1 cellular context compared by ENCODE assay signal in the genomic region with DNA sequence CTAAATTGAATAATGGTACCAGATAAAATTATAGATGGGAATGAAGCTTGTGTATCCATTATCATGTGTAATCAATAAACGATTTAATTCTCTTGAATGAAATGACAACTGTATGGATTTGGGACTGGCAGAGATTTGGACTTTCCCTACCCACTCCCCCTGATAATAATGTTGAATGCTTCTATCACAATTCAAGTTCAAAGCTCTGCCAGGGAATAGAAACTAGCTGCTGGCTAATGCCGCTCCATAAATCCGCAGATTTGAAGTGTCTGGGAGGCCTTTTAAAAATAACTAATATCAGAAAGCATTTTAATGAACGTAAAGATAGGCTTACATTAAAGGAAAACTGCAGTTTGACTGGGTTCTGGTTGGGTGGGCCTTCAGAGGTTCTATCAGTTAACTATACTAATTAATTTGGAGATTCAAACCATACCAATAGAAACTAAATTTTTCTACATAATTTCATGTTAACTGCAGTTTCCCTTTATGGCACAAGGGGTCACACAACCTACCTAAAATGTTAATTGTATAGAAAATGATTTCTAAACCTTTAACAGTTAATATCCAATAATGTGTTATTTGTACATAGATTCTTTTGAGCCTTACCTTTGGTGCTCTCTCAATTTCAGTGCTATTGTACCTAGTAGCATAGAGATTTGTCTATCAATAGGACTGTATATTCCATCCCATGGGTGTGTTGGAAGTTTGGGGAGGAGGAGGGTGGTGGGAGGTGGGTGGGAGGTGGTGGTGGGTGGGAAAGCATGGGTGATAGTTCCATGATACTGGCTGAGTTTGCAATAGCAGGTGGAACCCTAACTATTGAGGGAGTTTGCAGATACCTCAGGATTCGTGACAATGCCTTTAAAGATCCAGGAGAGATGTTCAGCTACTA.
TF ChIP-seq lines count a peak whose summit lies in the region.

No MANE protein-coding gene starts in this region.

TF ChIP-seq in WTC11, 78 proteins besides CTCF, POLR2A, EP300 and RAD21 (continued from another document and continues in another):
- TF ChIP-seq, protein P1, sequence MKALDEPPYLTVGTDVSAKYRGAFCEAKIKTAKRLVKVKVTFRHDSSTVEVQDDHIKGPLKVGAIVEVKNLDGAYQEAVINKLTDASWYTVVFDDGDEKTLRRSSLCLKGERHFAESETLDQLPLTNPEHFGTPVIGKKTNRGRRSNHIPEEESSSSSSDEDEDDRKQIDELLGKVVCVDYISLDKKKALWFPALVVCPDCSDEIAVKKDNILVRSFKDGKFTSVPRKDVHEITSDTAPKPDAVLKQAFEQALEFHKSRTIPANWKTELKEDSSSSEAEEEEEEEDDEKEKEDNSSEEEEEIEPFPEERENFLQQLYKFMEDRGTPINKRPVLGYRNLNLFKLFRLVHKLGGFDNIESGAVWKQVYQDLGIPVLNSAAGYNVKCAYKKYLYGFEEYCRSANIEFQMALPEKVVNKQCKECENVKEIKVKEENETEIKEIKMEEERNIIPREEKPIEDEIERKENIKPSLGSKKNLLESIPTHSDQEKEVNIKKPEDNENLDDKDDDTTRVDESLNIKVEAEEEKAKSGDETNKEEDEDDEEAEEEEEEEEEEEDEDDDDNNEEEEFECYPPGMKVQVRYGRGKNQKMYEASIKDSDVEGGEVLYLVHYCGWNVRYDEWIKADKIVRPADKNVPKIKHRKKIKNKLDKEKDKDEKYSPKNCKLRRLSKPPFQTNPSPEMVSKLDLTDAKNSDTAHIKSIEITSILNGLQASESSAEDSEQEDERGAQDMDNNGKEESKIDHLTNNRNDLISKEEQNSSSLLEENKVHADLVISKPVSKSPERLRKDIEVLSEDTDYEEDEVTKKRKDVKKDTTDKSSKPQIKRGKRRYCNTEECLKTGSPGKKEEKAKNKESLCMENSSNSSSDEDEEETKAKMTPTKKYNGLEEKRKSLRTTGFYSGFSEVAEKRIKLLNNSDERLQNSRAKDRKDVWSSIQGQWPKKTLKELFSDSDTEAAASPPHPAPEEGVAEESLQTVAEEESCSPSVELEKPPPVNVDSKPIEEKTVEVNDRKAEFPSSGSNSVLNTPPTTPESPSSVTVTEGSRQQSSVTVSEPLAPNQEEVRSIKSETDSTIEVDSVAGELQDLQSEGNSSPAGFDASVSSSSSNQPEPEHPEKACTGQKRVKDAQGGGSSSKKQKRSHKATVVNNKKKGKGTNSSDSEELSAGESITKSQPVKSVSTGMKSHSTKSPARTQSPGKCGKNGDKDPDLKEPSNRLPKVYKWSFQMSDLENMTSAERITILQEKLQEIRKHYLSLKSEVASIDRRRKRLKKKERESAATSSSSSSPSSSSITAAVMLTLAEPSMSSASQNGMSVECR (CRISPR knock-in tag; IDR thresholded peaks at IDR 0.05; ENCODE audit: borderline replicate concordance), result no peak
- TF ChIP-seq AR (CRISPR knock-in tag; IDR thresholded peaks at IDR 0.05), result peak; percentile 65
- peak; percentile 81; the same call in 1 of the 2 replicates for TF ChIP-seq ZNF416 (CRISPR knock-in tag; IDR thresholded peaks at IDR 0.05)
- TF ChIP-seq MYBL2 (CRISPR knock-in tag; IDR thresholded peaks at IDR 0.05), result no peak
- TF ChIP-seq, protein P2, sequence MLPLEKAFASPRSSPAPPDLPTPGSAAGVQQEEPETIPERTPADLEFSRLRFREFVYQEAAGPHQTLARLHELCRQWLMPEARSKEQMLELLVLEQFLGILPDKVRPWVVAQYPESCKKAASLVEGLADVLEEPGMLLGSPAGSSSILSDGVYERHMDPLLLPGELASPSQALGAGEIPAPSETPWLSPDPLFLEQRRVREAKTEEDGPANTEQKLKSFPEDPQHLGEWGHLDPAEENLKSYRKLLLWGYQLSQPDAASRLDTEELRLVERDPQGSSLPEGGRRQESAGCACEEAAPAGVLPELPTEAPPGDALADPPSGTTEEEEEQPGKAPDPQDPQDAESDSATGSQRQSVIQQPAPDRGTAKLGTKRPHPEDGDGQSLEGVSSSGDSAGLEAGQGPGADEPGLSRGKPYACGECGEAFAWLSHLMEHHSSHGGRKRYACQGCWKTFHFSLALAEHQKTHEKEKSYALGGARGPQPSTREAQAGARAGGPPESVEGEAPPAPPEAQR (CRISPR knock-in tag; IDR thresholded peaks at IDR 0.05), result no peak
- TF ChIP-seq ZNF423 (CRISPR knock-in tag; IDR thresholded peaks at IDR 0.05), result no peak
- no peak for TF ChIP-seq OVOL2 (CRISPR knock-in tag; IDR thresholded peaks at IDR 0.05; ENCODE audit: borderline replicate concordance)
- no peak for TF ChIP-seq ZNF396 (CRISPR knock-in tag; IDR thresholded peaks at IDR 0.05; ENCODE audit: borderline replicate concordance)
- TF ChIP-seq ZNF671 (CRISPR knock-in tag; IDR thresholded peaks at IDR 0.05), result peak; percentile 3; the same call in 1 of the 2 replicates
- no peak for TF ChIP-seq ZNF232 (CRISPR knock-in tag; IDR thresholded peaks at IDR 0.05)
- no peak for TF ChIP-seq ESRRA (CRISPR knock-in tag; IDR thresholded peaks at IDR 0.05; ENCODE audit: borderline replicate concordance)
- no peak for TF ChIP-seq RELA (CRISPR knock-in tag; IDR thresholded peaks at IDR 0.05; ENCODE audit: borderline replicate concordance)
- TF ChIP-seq NR3C1 (CRISPR knock-in tag; conservative IDR thresholded peaks at IDR 0.05; ENCODE audit: low read depth), result no peak
- peak; percentile 82 for TF ChIP-seq EMX1 (CRISPR knock-in tag; IDR thresholded peaks at IDR 0.05)
- TF ChIP-seq ZNF317 (CRISPR knock-in tag; IDR thresholded peaks at IDR 0.05; ENCODE audit: borderline replicate concordance, low read depth), result no peak
- TF ChIP-seq, protein P3, sequence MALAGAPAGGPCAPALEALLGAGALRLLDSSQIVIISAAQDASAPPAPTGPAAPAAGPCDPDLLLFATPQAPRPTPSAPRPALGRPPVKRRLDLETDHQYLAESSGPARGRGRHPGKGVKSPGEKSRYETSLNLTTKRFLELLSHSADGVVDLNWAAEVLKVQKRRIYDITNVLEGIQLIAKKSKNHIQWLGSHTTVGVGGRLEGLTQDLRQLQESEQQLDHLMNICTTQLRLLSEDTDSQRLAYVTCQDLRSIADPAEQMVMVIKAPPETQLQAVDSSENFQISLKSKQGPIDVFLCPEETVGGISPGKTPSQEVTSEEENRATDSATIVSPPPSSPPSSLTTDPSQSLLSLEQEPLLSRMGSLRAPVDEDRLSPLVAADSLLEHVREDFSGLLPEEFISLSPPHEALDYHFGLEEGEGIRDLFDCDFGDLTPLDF (CRISPR knock-in tag; IDR thresholded peaks at IDR 0.05), result no peak
- no peak for TF ChIP-seq ATF2 (CRISPR knock-in tag; IDR thresholded peaks at IDR 0.05; ENCODE audit: borderline replicate concordance, low read depth)
- no peak for TF ChIP-seq GABPB1 (CRISPR knock-in tag; IDR thresholded peaks at IDR 0.05)
- TF ChIP-seq FOXK1 (CRISPR knock-in tag; IDR thresholded peaks at IDR 0.05), result no peak
- TF ChIP-seq ZBTB21 (CRISPR knock-in tag; IDR thresholded peaks at IDR 0.05; ENCODE audit: borderline replicate concordance), result no peak
- TF ChIP-seq MXD4 (CRISPR knock-in tag; IDR thresholded peaks at IDR 0.05; ENCODE audit: borderline replicate concordance), result no peak
- no peak for TF ChIP-seq GTF2I (CRISPR knock-in tag; conservative IDR thresholded peaks at IDR 0.05)
- TF ChIP-seq RORB (CRISPR knock-in tag; IDR thresholded peaks at IDR 0.05), result no peak
- no peak for TF ChIP-seq USF2 (CRISPR knock-in tag; IDR thresholded peaks at IDR 0.05)
- TF ChIP-seq CREM (CRISPR knock-in tag; IDR thresholded peaks at IDR 0.05), result no peak
- peak; percentile 61; the same call in 1 of the 2 replicates for TF ChIP-seq NFATC4 (CRISPR knock-in tag; IDR thresholded peaks at IDR 0.05)
- TF ChIP-seq ZNF425 (CRISPR knock-in tag; conservative IDR thresholded peaks at IDR 0.05), result peak; percentile 89; the same call in 1 of the 2 replicates
- TF ChIP-seq ZNF263 (CRISPR knock-in tag; IDR thresholded peaks at IDR 0.05; ENCODE audit: low read depth), result no peak
- no peak for TF ChIP-seq NFYB (CRISPR knock-in tag; conservative IDR thresholded peaks at IDR 0.05; ENCODE audit: low read depth)
- no peak for TF ChIP-seq E2F4 (CRISPR knock-in tag; IDR thresholded peaks at IDR 0.05; ENCODE audit: borderline replicate concordance, low read depth)
- TF ChIP-seq, protein P4, sequence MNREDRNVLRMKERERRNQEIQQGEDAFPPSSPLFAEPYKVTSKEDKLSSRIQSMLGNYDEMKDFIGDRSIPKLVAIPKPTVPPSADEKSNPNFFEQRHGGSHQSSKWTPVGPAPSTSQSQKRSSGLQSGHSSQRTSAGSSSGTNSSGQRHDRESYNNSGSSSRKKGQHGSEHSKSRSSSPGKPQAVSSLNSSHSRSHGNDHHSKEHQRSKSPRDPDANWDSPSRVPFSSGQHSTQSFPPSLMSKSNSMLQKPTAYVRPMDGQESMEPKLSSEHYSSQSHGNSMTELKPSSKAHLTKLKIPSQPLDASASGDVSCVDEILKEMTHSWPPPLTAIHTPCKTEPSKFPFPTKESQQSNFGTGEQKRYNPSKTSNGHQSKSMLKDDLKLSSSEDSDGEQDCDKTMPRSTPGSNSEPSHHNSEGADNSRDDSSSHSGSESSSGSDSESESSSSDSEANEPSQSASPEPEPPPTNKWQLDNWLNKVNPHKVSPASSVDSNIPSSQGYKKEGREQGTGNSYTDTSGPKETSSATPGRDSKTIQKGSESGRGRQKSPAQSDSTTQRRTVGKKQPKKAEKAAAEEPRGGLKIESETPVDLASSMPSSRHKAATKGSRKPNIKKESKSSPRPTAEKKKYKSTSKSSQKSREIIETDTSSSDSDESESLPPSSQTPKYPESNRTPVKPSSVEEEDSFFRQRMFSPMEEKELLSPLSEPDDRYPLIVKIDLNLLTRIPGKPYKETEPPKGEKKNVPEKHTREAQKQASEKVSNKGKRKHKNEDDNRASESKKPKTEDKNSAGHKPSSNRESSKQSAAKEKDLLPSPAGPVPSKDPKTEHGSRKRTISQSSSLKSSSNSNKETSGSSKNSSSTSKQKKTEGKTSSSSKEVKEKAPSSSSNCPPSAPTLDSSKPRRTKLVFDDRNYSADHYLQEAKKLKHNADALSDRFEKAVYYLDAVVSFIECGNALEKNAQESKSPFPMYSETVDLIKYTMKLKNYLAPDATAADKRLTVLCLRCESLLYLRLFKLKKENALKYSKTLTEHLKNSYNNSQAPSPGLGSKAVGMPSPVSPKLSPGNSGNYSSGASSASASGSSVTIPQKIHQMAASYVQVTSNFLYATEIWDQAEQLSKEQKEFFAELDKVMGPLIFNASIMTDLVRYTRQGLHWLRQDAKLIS (CRISPR knock-in tag; IDR thresholded peaks at IDR 0.05; ENCODE audit: borderline replicate concordance), result no peak
- no peak for TF ChIP-seq JUN (CRISPR knock-in tag; IDR thresholded peaks at IDR 0.05)
- peak; percentile 7; the same call in 1 of the 2 replicates for TF ChIP-seq PRRX2 (CRISPR knock-in tag; IDR thresholded peaks at IDR 0.05)
- TF ChIP-seq KAT7 (CRISPR knock-in tag; IDR thresholded peaks at IDR 0.05; ENCODE audit: borderline replicate concordance), result no peak
